ENCODE assay signal across 13 cellular contexts in the genomic region with DNA sequence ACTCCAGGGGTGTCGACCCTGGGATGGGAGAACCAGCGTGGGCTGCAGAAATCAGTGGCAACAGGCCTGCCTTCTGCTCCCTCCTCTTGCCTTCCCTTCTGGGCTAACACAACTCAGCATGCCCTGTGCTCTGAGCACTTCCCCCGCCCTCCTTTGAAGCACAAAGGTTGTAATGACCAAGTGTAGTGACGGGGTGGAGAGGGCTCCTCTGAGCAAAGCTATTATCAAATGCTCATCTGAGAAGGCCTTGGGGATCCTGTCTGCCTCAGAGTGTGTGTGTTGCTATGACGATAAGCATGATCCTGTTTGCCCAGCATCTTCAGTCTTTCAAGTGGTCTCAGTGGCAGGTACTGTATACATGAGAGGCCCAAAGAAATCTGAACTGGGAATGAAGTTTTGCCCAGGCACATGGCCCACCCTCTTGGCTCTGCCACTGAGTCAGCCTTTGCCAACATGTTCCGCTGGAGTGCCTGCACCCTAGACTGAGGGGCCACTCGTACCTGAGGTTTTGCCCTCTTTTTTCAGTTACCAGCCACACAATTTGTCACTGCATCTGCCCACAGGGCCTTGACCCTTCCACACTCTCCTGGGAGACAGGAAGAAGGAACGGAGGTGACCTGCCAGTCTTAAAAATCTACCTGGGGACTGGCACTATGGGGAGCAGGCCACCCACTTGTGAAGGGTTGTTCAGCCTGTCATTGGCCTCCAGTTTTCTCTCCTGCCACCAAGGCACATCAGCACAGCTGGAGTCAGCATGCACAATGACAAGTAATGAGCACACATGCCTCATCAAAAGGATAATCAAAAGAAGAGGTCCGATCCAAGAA.
DNase-seq lines count a peak whose midpoint lies in the region; ATAC-seq and TF ChIP-seq lines count a peak whose summit lies in the region.
"Had no signal": no experiment of that assay in that cellular context is flagged by ENCODE, and none has a peak within 500 bp of the region (broad histone marks: within the 10 kb centered on the region; RNA-seq: fewer than 3 reads in every experiment).

No MANE protein-coding gene starts in this region.

- H3K56ac ChIP-seq in IMR-90 (ENCODE audit: extremely low read depth, insufficient read depth, low read length), result no peak overlapping the region

- peak overlapping the region; percentile 32; the same call in 1 of the 2 replicates for H2BK120ac ChIP-seq in IMR-90 (ENCODE audit: low read depth, low read length)

- peak overlapping the region; percentile 56; the same call in 2 of the 3 replicates for H2BK15ac ChIP-seq in IMR-90 (ENCODE audit: low read depth, low read length)

- peak overlapping the region in 1 of 2 experiments; percentile 36; a peak in 1 of 4 replicates for H4K8ac ChIP-seq in IMR-90 (ENCODE audit: low read depth in 2 of 2, low read length in 2 of 2)

- H3K9me1 ChIP-seq in IMR-90 (ENCODE audit: insufficient read depth, low read length), result peaks cover 20% of the 10 kb centered on the region

- H3K4me1 ChIP-seq in IMR-90 (ENCODE audit: control insufficient read depth, insufficient read depth, low read length), result peaks cover 16% of the 10 kb centered on the region
- H3K4me1 ChIP-seq in heart right ventricle, result peaks cover 16 to 99% (median 78%) of the 10 kb centered on the region in 9 donors
- H3K4me1 ChIP-seq in gastrocnemius medialis, result peaks cover 71 to 73% of the 10 kb centered on the region in 2 donors
- H3K4me1 ChIP-seq in Karpas-422 (ENCODE audit: low read length), result peaks cover 36% of the 10 kb centered on the region

- H3K4ac ChIP-seq in IMR-90 (ENCODE audit: low read depth, low read length), result peak overlapping the region; percentile 65

- H3K27ac ChIP-seq in IMR-90 (ENCODE audit: insufficient read depth, low read length) (peak overlapping the region; percentile 45; the same call in 1 of the 2 replicates), heart right ventricle (peak overlapping the region; percentile 62 to 89 (median 83)), gastrocnemius medialis (peak overlapping the region; percentile 63 to 78 (median 70)), Karpas-422 (ENCODE audit: low read length) (no peak overlapping the region)
- H3K27ac ChIP-seq in CD4-positive, alpha-beta T cell (ENCODE audit: low read depth, low read length), result no peak overlapping the region
- H3K27ac ChIP-seq: suprapubic skin had no signal

- H2AFZ ChIP-seq in IMR-90 (replicated peaks; ENCODE audit: low read length, poor library complexity) (peak overlapping the region; percentile 5), Karpas-422 (ENCODE audit: low read length) (no peak overlapping the region)

- no peaks in the 10 kb centered on the region for H3K4me1 Mint-ChIP-seq in CD4-positive, alpha-beta T cell (ENCODE audit: low read depth)

- no peak overlapping the region for H3K23ac ChIP-seq in IMR-90 (ENCODE audit: low read depth, low read length)

- H3K9me3 ChIP-seq in IMR-90 (ENCODE audit: control insufficient read depth, insufficient read depth, low read length), result no peaks in the 10 kb centered on the region
- H3K9me3 ChIP-seq in heart right ventricle, result peaks cover 0 to 8% (median 0%) of the 10 kb centered on the region in 11 donors
- H3K9me3 ChIP-seq in gastrocnemius medialis, result no peaks in the 10 kb centered on the region
- H3K9me3 ChIP-seq in Karpas-422 (ENCODE audit: low read length), result no peaks in the 10 kb centered on the region
- no peaks in the 10 kb centered on the region for H3K9me3 ChIP-seq in CD4-positive, alpha-beta T cell (ENCODE audit: control insufficient read depth, low read length)
- H3K9me3 ChIP-seq: suprapubic skin had no signal

- no peak for TF ChIP-seq RAD21 in IMR-90 (IDR thresholded peaks at IDR 0.05; ENCODE audit: low read length)

- H3K9ac ChIP-seq in IMR-90 (ENCODE audit: low read depth, low read length) (no peak overlapping the region), Karpas-422 (ENCODE audit: low read length) (no peak overlapping the region)

- TF ChIP-seq POLR2A in IMR-90 (IDR thresholded peaks at IDR 0.05; ENCODE audit: low read depth, low read length), result no peak
- TF ChIP-seq POLR2A in gastrocnemius medialis (IDR thresholded peaks at IDR 0.05), result no peak

- H3K14ac ChIP-seq in IMR-90 (replicated peaks; ENCODE audit: low read depth, low read length), result peak overlapping the region; percentile 64; the same call in 1 of the 2 replicates

- H3K27me3 ChIP-seq in IMR-90 (ENCODE audit: control insufficient read depth, insufficient read depth, low read length), result no peaks in the 10 kb centered on the region
- no peaks in the 10 kb centered on the region for H3K27me3 ChIP-seq in heart right ventricle
- no peaks in the 10 kb centered on the region for H3K27me3 ChIP-seq in gastrocnemius medialis
- H3K27me3 ChIP-seq in Karpas-422 (ENCODE audit: low read length), result no peaks in the 10 kb centered on the region
- no peaks in the 10 kb centered on the region for H3K27me3 ChIP-seq in CD4-positive, alpha-beta T cell (ENCODE audit: control insufficient read depth, insufficient read depth, low read length)
- H3K27me3 ChIP-seq: suprapubic skin had no signal

- DNase-seq in IMR-90 (no peak), NCI-H2227 treated with DMSO at 0.1 percent for 48 hours (lab: John Stamatoyannopoulos, UW) (peak; percentile 65), heart right ventricle (no peak), gastrocnemius medialis (no peak), Karpas-422 (no peak), NCI-H2171 (lab: John Stamatoyannopoulos, UW) (no peak)
- no peak for DNase-seq in CD4-positive, alpha-beta T cell
- DNase-seq: activated naive CD8-positive, alpha-beta T cell treated with anti-CD3 and anti-CD28 coated beads, Interleukin-2, amount 50 U/mL, for 24 hours; activated T-cell treated with anti-CD3 and anti-CD28 coated beads, Interleukin-2, amount 50 U/mL, for 1 hour; NCI-H146 had no signal

- 100% methylated on average over 3 of the region's 9 CpGs; no CpG with 5 or more reads in 1 of the 2 experiments for whole genome bisulfite sequencing in IMR-90 (ENCODE audit: extremely low coverage in 2 of 2, insufficient read length in 1 of 2), 2 experiments
- 62 to 77% methylated on average over 9 of the region's 9 CpGs for WGBS in heart right ventricle, 2 donors

- no peaks in the 10 kb centered on the region for H3K9me3 Mint-ChIP-seq in CD4-positive, alpha-beta T cell

- H3K4me3 Mint-ChIP-seq in CD4-positive, alpha-beta T cell, result no peak overlapping the region
- H3K4me3 Mint-ChIP-seq: activated naive CD8-positive, alpha-beta T cell treated with anti-CD3 and anti-CD28 coated beads, Interleukin-2, amount 50 U/mL, for 24 hours; dendritic cell treated with granulocyte-macrophage colony-stimulating factor and Interleukin-4, amounts not matched to agents 40 ng/mL and 50 ng/mL, for 4 days had no signal

- peak overlapping the region; percentile 73; the same call in 1 of the 2 replicates for H2AK5ac ChIP-seq in IMR-90 (ENCODE audit: low read depth, low read length)

- no peaks in the 10 kb centered on the region for H3K36me3 Mint-ChIP-seq in CD4-positive, alpha-beta T cell (ENCODE audit: low read depth)

- H3K36me3 ChIP-seq in IMR-90 (ENCODE audit: control insufficient read depth, insufficient read depth, low read length) (no peaks in the 10 kb centered on the region), heart right ventricle (no peaks in the 10 kb centered on the region), gastrocnemius medialis (no peaks in the 10 kb centered on the region), Karpas-422 (ENCODE audit: insufficient read depth, low read length) (peaks cover 6% of the 10 kb centered on the region; the same call in 1 of the 2 replicates)
- H3K36me3 ChIP-seq: suprapubic skin had no signal

- POLR2A ChIA-PET in IMR-90 (lab: Charles Lee; ENCODE audit: unreplicated experiment), result no interaction called here
- POLR2A ChIA-PET in CD4-positive, alpha-beta T cell (lab: Charles Lee), result no interaction called here

- no peak overlapping the region for H4K5ac ChIP-seq in IMR-90 (ENCODE audit: low read depth, low read length)

- BruUV-seq in IMR-90 (replicated peaks; lab: Mats Ljungman, UMichigan), result no TSS peak

- peak overlapping the region; percentile 24; the same call in 1 of the 2 replicates for H4K91ac ChIP-seq in IMR-90 (ENCODE audit: insufficient read depth, low read depth, low read length)

- H2AK9ac ChIP-seq in IMR-90 (replicated peaks; ENCODE audit: low read depth, low read length, poor library complexity), result peak overlapping the region; percentile 71

- no peaks in the 10 kb centered on the region for H3K9me2 ChIP-seq in Karpas-422 (replicated peaks; ENCODE audit: insufficient read depth, low read length)

- H4K20me1 ChIP-seq in IMR-90 (ENCODE audit: insufficient read depth, low read length) (no peaks in the 10 kb centered on the region; the same call in 1 of the 2 replicates), Karpas-422 (ENCODE audit: insufficient read depth, low read depth, low read length) (no peaks in the 10 kb centered on the region)

- no peak overlapping the region for H3K4me3 ChIP-seq in IMR-90 (ENCODE audit: insufficient read depth, low read depth, low read length)
- H3K4me3 ChIP-seq in heart right ventricle, result no peak overlapping the region
- H3K4me3 ChIP-seq in gastrocnemius medialis, result no peak overlapping the region
- no peak overlapping the region for H3K4me3 ChIP-seq in Karpas-422 (ENCODE audit: low read length)
- H3K4me3 ChIP-seq: suprapubic skin had no signal

- H3K79me2 ChIP-seq in Karpas-422 (ENCODE audit: low read length), result peaks cover 81% of the 10 kb centered on the region

- ATAC-seq in IMR-90 (ENCODE audit: low read depth) (no peak), heart right ventricle (peak in 5 of 8 donors; percentile 14 to 48 (median 43)), gastrocnemius medialis (no peak), GM21515 (IDR thresholded peaks at IDR 0.05; ENCODE audit: unreplicated experiment) (no peak)
- ATAC-seq in CD4-positive, alpha-beta T cell (ENCODE audit: poor library complexity), result no peak
- ATAC-seq: activated naive CD8-positive, alpha-beta T cell treated with anti-CD3 and anti-CD28 coated beads, Interleukin-2, amount 50 U/mL, for 24 hours had no signal

- no peaks in the 10 kb centered on the region for H3K27me3 Mint-ChIP-seq in CD4-positive, alpha-beta T cell
- H3K27me3 Mint-ChIP-seq: activated naive CD8-positive, alpha-beta T cell treated with anti-CD3 and anti-CD28 coated beads, Interleukin-2, amount 50 U/mL, for 24 hours; dendritic cell treated with granulocyte-macrophage colony-stimulating factor and Interleukin-4, amounts not matched to agents 40 ng/mL and 50 ng/mL, for 4 days had no signal

- H2BK20ac ChIP-seq in IMR-90 (ENCODE audit: low read depth, low read length), result peak overlapping the region; percentile 67; the same call in 1 of the 2 replicates

- TF ChIP-seq CTCF in IMR-90 (conservative IDR thresholded peaks at IDR 0.05; ENCODE audit: low read depth, low read length) (no peak), heart right ventricle (IDR thresholded peaks at IDR 0.05) (no peak), gastrocnemius medialis (IDR thresholded peaks at IDR 0.05 in 4 of 5, conservative IDR thresholded peaks at IDR 0.05 in 1 of 5) (no peak)
- TF ChIP-seq CTCF in CD4-positive, alpha-beta T cell (IDR thresholded peaks at IDR 0.05), result no peak

- H3K79me1 ChIP-seq in IMR-90 (ENCODE audit: low read depth in 1 of 2, low read length in 2 of 2), result peaks cover 0 to 13% of the 10 kb centered on the region in 2 experiments; a peak in 2 of 4 replicates

- peak overlapping the region; percentile 30 for H3K18ac ChIP-seq in IMR-90 (ENCODE audit: low read depth, low read length)

- in situ Hi-C loops in IMR-90 (cut with MboI; ENCODE audit: low sequenced_read_pairs), result no loop called here
- in situ Hi-C loops in gastrocnemius medialis (cut with MboI; ENCODE audit: low sequenced_read_pairs in 4 of 4), result loop anchor here in 1 of 4 donors (25.0 kb wide), 1 partner anchor 124 kb away; no protein-coding TSS in a partner anchor

- dilution Hi-C loops in IMR-90 (cut with HindIII; ENCODE audit: low sequenced_read_pairs, unreplicated experiment), result no loop called here

- no peak overlapping the region for H3K27ac Mint-ChIP-seq in CD4-positive, alpha-beta T cell
- H3K27ac Mint-ChIP-seq: activated naive CD8-positive, alpha-beta T cell treated with anti-CD3 and anti-CD28 coated beads, Interleukin-2, amount 50 U/mL, for 24 hours; dendritic cell treated with granulocyte-macrophage colony-stimulating factor and Interleukin-4, amounts not matched to agents 40 ng/mL and 50 ng/mL, for 4 days had no signal

- no peak overlapping the region for H2BK5ac ChIP-seq in IMR-90 (ENCODE audit: low read depth, low read length, poor library complexity, severe bottlenecking)

- intact Hi-C loops in IMR-90 (cut with micrococcal nuclease), result no loop called here
- intact Hi-C loops in heart right ventricle (cut with DNase I), result loop anchor here in 4 of 10 donors (5.0 kb wide), 4 partner anchors 51 to 124 kb away; a partner anchor contains a TSS
- intact Hi-C loops in gastrocnemius medialis (cut with DNase I; ENCODE audit: low total_unique reads), result loop anchor here (2.0 to 5.0 kb wide), 2 partner anchors 74 to 159 kb away; a partner anchor contains a TSS
- intact Hi-C loops in CD4-positive, alpha-beta T cell (cut with DNase I, micrococcal nuclease), result loop anchor here in 1 of 2 experiments (5.0 kb wide), 1 partner anchor 124 kb away; no protein-coding TSS in a partner anchor

- CTCF ChIA-PET in IMR-90 (lab: Yijun Ruan, JAX), result no interaction called here
- CTCF ChIA-PET in CD4-positive, alpha-beta T cell (lab: Charles Lee), result interaction anchor here (0.9 kb wide), 1 partner anchor 16 kb away, joined by 3 read pairs; no protein-coding TSS in a partner anchor

- no peak overlapping the region for H3K4me2 ChIP-seq in IMR-90 (ENCODE audit: low read depth, low read length)
- H3K4me2 ChIP-seq in Karpas-422 (ENCODE audit: low read depth, low read length, poor library complexity, severe bottlenecking), result no peak overlapping the region

Comparison
In these comparisons a context has a peak if more than half of its experiments do, and no peak if none do; other contexts are left out.
1. ATAC-seq: peak in heart right ventricle (5 of 8); none in IMR-90 (single experiment), gastrocnemius medialis (0 of 2), GM21515 (single experiment) and CD4-positive, alpha-beta T cell (single experiment).
2. H3K27ac ChIP-seq: peak in IMR-90 (single experiment), heart right ventricle (10 of 10) and gastrocnemius medialis (4 of 4); none in Karpas-422 (single experiment) and CD4-positive, alpha-beta T cell (single experiment).